ENCODE assay signal across 28 cellular contexts in the genomic region with DNA sequence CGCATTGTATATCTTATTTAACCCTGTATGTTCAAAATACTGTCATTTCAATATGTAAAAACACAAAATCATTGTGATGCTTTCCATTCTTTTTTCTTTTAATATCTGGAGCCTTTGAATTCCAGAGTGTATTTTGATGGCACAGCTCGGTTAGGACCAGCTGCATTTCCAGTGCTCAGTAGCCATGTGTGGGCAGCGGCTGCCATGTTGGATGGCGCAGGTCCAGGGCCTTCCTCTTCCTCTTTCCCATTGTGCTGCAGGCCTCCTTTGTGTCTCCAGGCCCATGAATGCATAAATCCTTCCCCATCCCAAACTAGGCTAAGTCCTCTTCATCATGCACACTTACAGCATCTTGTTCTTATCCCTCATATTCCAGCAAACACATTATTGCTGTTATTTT. TPM values are rescaled to one million over a fixed set of nuclear protein-coding genes. Genes with fewer than 3 reads are reported as not detected.
"Had no signal": no experiment of that assay in that cellular context is flagged by ENCODE, and none has a peak within 500 bp of the region (broad histone marks: within the 10 kb centered on the region; RNA-seq: fewer than 3 reads in every experiment).

No MANE protein-coding gene starts in this region.

- H3K9me3 ChIP-seq: stomach, suprapubic skin, testis, thoracic aorta, thyroid gland, tibial artery, transverse colon, upper lobe of right lung, uterus, vagina had no signal

- H3K4me1 ChIP-seq: testis, tibial artery, tibial nerve, transverse colon, upper lobe of right lung, uterus, vagina had no signal

- H3K27me3 ChIP-seq: suprapubic skin, testis, thyroid gland, transverse colon, upper lobe of left lung, upper lobe of right lung, uterus, vagina had no signal

- H3K36me3 ChIP-seq: stomach, suprapubic skin, thoracic aorta, thyroid gland, tibial artery, tibial nerve, transverse colon, upper lobe of left lung, upper lobe of right lung, uterus, vagina had no signal

- H3K27ac ChIP-seq: stomach, suprapubic skin, testis, thoracic aorta, thyroid gland, tibial artery, tibial nerve, transverse colon, upper lobe of left lung, upper lobe of right lung, uterus, vagina had no signal

- ATAC-seq: stimulated activated effector memory CD8-positive, alpha-beta T cell treated with anti-CD3 and anti-CD28 coated beads, Interleukin-12 subunit alpha, Interleukin-12 subunit beta, amount 100 ng/mL, for 72 hours; stimulated activated memory B cell treated with anti-CD40 and anti-IgM and Interleukin-4, amounts not matched to agents 10 μg/mL and 1 μg/mL and 100 μg/mL, for 72 hours; stimulated activated naive B cell treated with anti-CD40 and anti-IgM and Interleukin-4, amounts not matched to agents 10 μg/mL and 1 μg/mL and 100 μg/mL, for 72 hours; stimulated activated naive CD8-positive, alpha-beta T cell treated with anti-CD3 and anti-CD28 coated beads, Interleukin-15, amount 100 ng/mL, for 72 hours; stimulated activated naive CD8-positive, alpha-beta T cell treated with anti-CD3 and anti-CD28 coated beads, Interleukin-15, Interleukin-2, amounts not matched to agents 100 U/mL and 50 U/mL, for 24 hours; upper lobe of right lung had no signal

- H3K4me3 ChIP-seq: stomach, suprapubic skin, testis, thoracic aorta, thyroid gland, tibial artery, tibial nerve, transverse colon, upper lobe of left lung, upper lobe of right lung, uterus, vagina had no signal

- DNase-seq: stimulated activated CD4-positive, alpha-beta T cell treated with anti-CD3 and anti-CD28 coated beads, Interleukin-2, amount 100 ng/mL, for 24 hours; stimulated activated CD4-positive, alpha-beta T cell treated with anti-CD3 and anti-CD28 coated beads, Interleukin-2, amount 100 ng/mL, for 48 hours; stimulated activated CD4-positive, alpha-beta T cell treated with anti-CD3 and anti-CD28 coated beads, Interleukin-4, amount 100 ng/mL, for 1 hour; stimulated activated CD4-positive, alpha-beta T cell treated with anti-CD3 and anti-CD28 coated beads, Interleukin-4, amount 100 ng/mL, for 24 hours; stimulated activated CD4-positive, alpha-beta T cell treated with anti-CD3 and anti-CD28 coated beads, Interleukin-4, amount 100 ng/mL, for 4 hours; stimulated activated CD8-positive, alpha-beta memory T cell treated with anti-CD3 and anti-CD28 coated beads, Interleukin-4, amount 100 ng/mL, for 48 hours; stimulated activated naive B cell treated with anti-CD40 and anti-IgM and Interleukin-4, amounts not matched to agents 10 μg/mL and 1 μg/mL and 100 μg/mL, for 72 hours; stimulated activated naive CD4-positive, alpha-beta T cell; stimulated activated naive CD4-positive, alpha-beta T cell treated with Interleukin-2 at 50 U/mL for 16 hours; stimulated activated naive CD8-positive, alpha-beta T cell treated with anti-CD3 and anti-CD28 coated beads, Interleukin-15, amount 100 ng/mL, for 72 hours; stimulated activated naive CD8-positive, alpha-beta T cell treated with anti-CD3 and anti-CD28 coated beads, Interleukin-15, Interleukin-2, amounts not matched to agents 100 U/mL and 50 U/mL, for 24 hours; stomach; substantia nigra; testis; thyroid gland; transverse colon; trophoblast cell; upper lobe of left lung; upper lobe of right lung; uterus had no signal

RNA-seq across cellular contexts. Expression of a gene that starts 13.0 kb away (rescaled TPM):
- total RNA-seq: temporal lobe had no signal
